ENCODE assay signal across 11 cellular contexts in genomic region chr5:122882836-122883235, GRCh38. TPM values are rescaled to one million over a fixed set of nuclear protein-coding genes. Genes with fewer than 3 reads are reported as not detected.
DNase-seq lines count a peak whose midpoint lies in the region; ATAC-seq and TF ChIP-seq lines count a peak whose summit lies in the region.
"Had no signal": no experiment of that assay in that cellular context is flagged by ENCODE, and none has a peak within 500 bp of the region (broad histone marks: within the 10 kb centered on the region; RNA-seq: fewer than 3 reads in every experiment).

No MANE protein-coding gene starts in this region.

- H3K9me3 ChIP-seq in endodermal cell (ENCODE audit: control insufficient read depth, low read length) (peaks cover 8% of the 10 kb centered on the region), ovary (no peaks in the 10 kb centered on the region)

- peak; percentile 84 for ATAC-seq in activated naive CD8-positive, alpha-beta T cell treated with anti-CD3 and anti-CD28 coated beads, Interleukin-2, amount 50 U/mL, for 24 hours

- H3K4me3 ChIP-seq in endodermal cell (ENCODE audit: low read length) (no peak overlapping the region), ovary (no peak overlapping the region)
- H3K4me3 ChIP-seq: BLaER1 treated with 17β-estradiol and CSF1 and Interleukin-3, amounts not matched to agents 10 nM and 100 nM; coronary artery had no signal

- WGBS in endodermal cell (ENCODE audit: insufficient coverage in 1 of 2, insufficient read length in 1 of 2), 2 experiments, result 86 to 94% methylated on average over 3 of the region's 3 CpGs
- 47 to 72% (median 62%) methylated on average over 3 of the region's 3 CpGs for WGBS in ovary, 3 donors

- H3K4me1 Mint-ChIP-seq in activated naive CD8-positive, alpha-beta T cell treated with anti-CD3 and anti-CD28 coated beads, Interleukin-2, amount 50 U/mL, for 24 hours, result peaks cover 3% of the 10 kb centered on the region
- H3K4me1 Mint-ChIP-seq in activated naive CD8-positive, alpha-beta T cell treated with anti-CD3 and anti-CD28 coated beads for 36 hours, result no peaks in the 10 kb centered on the region
- peaks cover 9% of the 10 kb centered on the region for H3K4me1 Mint-ChIP-seq in endodermal cell

- no peaks in the 10 kb centered on the region for H3K9me3 Mint-ChIP-seq in activated naive CD8-positive, alpha-beta T cell treated with anti-CD3 and anti-CD28 coated beads, Interleukin-2, amount 50 U/mL, for 24 hours
- peaks cover 2% of the 10 kb centered on the region for H3K9me3 Mint-ChIP-seq in activated naive CD8-positive, alpha-beta T cell treated with anti-CD3 and anti-CD28 coated beads for 36 hours
- peaks cover 10% of the 10 kb centered on the region for H3K9me3 Mint-ChIP-seq in endodermal cell

- TF ChIP-seq CTCF in endodermal cell (conservative IDR thresholded peaks at IDR 0.05) (no peak), ovary (IDR thresholded peaks at IDR 0.05) (no peak)

- no peaks in the 10 kb centered on the region for H3K27me3 ChIP-seq in endodermal cell (ENCODE audit: control insufficient read depth, insufficient read depth, low read length, poor library complexity, severe bottlenecking)
- H3K27me3 ChIP-seq in ovary, result no peaks in the 10 kb centered on the region
- H3K27me3 ChIP-seq: BLaER1 treated with 17β-estradiol and CSF1 and Interleukin-3, amounts not matched to agents 10 nM and 100 nM had no signal

- H3K27me3 Mint-ChIP-seq in activated naive CD8-positive, alpha-beta T cell treated with anti-CD3 and anti-CD28 coated beads, Interleukin-2, amount 50 U/mL, for 24 hours, result peaks cover 3% of the 10 kb centered on the region
- no peaks in the 10 kb centered on the region for H3K27me3 Mint-ChIP-seq in activated naive CD8-positive, alpha-beta T cell treated with anti-CD3 and anti-CD28 coated beads for 36 hours
- H3K27me3 Mint-ChIP-seq in endodermal cell (ENCODE audit: insufficient read depth), result no peaks in the 10 kb centered on the region

- intact Hi-C loops in ovary (cut with DNase I), result no loop called here

- no peak overlapping the region for H3K27ac ChIP-seq in endodermal cell (ENCODE audit: low read depth, low read length)
- no peak overlapping the region for H3K27ac ChIP-seq in ovary
- H3K27ac ChIP-seq: BLaER1 treated with 17β-estradiol and CSF1 and Interleukin-3, amounts not matched to agents 10 nM and 100 nM; coronary artery had no signal

- no peak for TF ChIP-seq POLR2A in ovary (IDR thresholded peaks at IDR 0.05)

- H3K4me1 ChIP-seq in endodermal cell (ENCODE audit: control insufficient read depth, insufficient read depth, low read length) (no peaks in the 10 kb centered on the region), ovary (ENCODE audit: insufficient read depth) (peaks cover 1% of the 10 kb centered on the region)

- no peak overlapping the region for H3K27ac Mint-ChIP-seq in activated naive CD8-positive, alpha-beta T cell treated with anti-CD3 and anti-CD28 coated beads, Interleukin-2, amount 50 U/mL, for 24 hours
- H3K27ac Mint-ChIP-seq in activated naive CD8-positive, alpha-beta T cell treated with anti-CD3 and anti-CD28 coated beads for 36 hours, result no peak overlapping the region
- H3K27ac Mint-ChIP-seq in endodermal cell, result peak overlapping the region; percentile 14

- no peak overlapping the region for H3K9ac ChIP-seq in endodermal cell (ENCODE audit: extremely low read depth, low read length, poor library complexity, severe bottlenecking)
- H3K9ac ChIP-seq: BLaER1 treated with 17β-estradiol and CSF1 and Interleukin-3, amounts not matched to agents 10 nM and 100 nM had no signal

- H3K36me3 Mint-ChIP-seq in activated naive CD8-positive, alpha-beta T cell treated with anti-CD3 and anti-CD28 coated beads, Interleukin-2, amount 50 U/mL, for 24 hours (ENCODE audit: low read depth), result no peaks in the 10 kb centered on the region
- no peaks in the 10 kb centered on the region for H3K36me3 Mint-ChIP-seq in activated naive CD8-positive, alpha-beta T cell treated with anti-CD3 and anti-CD28 coated beads for 36 hours
- H3K36me3 Mint-ChIP-seq in endodermal cell (ENCODE audit: low read depth), result peaks cover 9% of the 10 kb centered on the region

- H3K4me3 Mint-ChIP-seq in activated naive CD8-positive, alpha-beta T cell treated with anti-CD3 and anti-CD28 coated beads, Interleukin-2, amount 50 U/mL, for 24 hours, result no peak overlapping the region
- no peak overlapping the region for H3K4me3 Mint-ChIP-seq in activated naive CD8-positive, alpha-beta T cell treated with anti-CD3 and anti-CD28 coated beads for 36 hours
- no peak overlapping the region for H3K4me3 Mint-ChIP-seq in endodermal cell

- DNase-seq in activated naive CD8-positive, alpha-beta T cell treated with anti-CD3 and anti-CD28 coated beads, Interleukin-2, amount 50 U/mL, for 24 hours, result no peak
- DNase-seq in activated naive CD8-positive, alpha-beta T cell treated with anti-CD3 and anti-CD28 coated beads for 36 hours, result no peak
- DNase-seq in LHCN-M2 (ENCODE audit: low read depth) (peak; percentile 27), endodermal cell (no peak), stromal cell of bone marrow (ENCODE audit: low read depth) (peak; percentile 28), GDM1 (lab: John Stamatoyannopoulos, UW) (no peak), GF-D8 (lab: John Stamatoyannopoulos, UW) (no peak), ovary (no peak)
- DNase-seq: H7 had no signal

- no peak for TF ChIP-seq EP300 in ovary (IDR thresholded peaks at IDR 0.05)

- no peaks in the 10 kb centered on the region for H3K36me3 ChIP-seq in endodermal cell (ENCODE audit: control insufficient read depth, insufficient read depth, low read length)
- H3K36me3 ChIP-seq in ovary, result no peaks in the 10 kb centered on the region

RNA-seq across cellular contexts. Expression of gene SNX24, which starts 37.4 kb away (rescaled TPM):
- total RNA-seq in activated naive CD8-positive, alpha-beta T cell treated with anti-CD3 and anti-CD28 coated beads for 36 hours, result 1 to 10 TPM; 1.0 to 1.4 TPM
- total RNA-seq in LHCN-M2 (2014; rRNA removed) (16.9 and 17.4 TPM in 2 replicates), endodermal cell (10 to 100 TPM; 39.4 to 56.2 TPM), ovary (10 to 100 TPM in 3 of 7 donors, 1 to 10 TPM in 4; 6.7 to 19.1 (median 9.0) TPM)
- polyA plus RNA-seq in LHCN-M2 (2012), result 16.6 TPM
- 22.2 TPM for polyA plus RNA-seq in endodermal cell (2013, experiment 1 of 2)
- polyA plus RNA-seq in endodermal cell (2013, experiment 2 of 2), result 25.9 TPM
- 10 to 100 TPM in 1 of 2 donors, 1 to 10 TPM in 1; 4.1 to 13.2 TPM for polyA plus RNA-seq in ovary

Comparison
In these comparisons a context has a peak if more than half of its experiments do, and no peak if none do; other contexts are left out.
1. DNase-seq: peak in LHCN-M2 (single experiment) and stromal cell of bone marrow (single experiment); none in activated naive CD8-positive, alpha-beta T cell treated with anti-CD3 and anti-CD28 coated beads, Interleukin-2, amount 50 U/mL, for 24 hours (single experiment), activated naive CD8-positive, alpha-beta T cell treated with anti-CD3 and anti-CD28 coated beads for 36 hours (single experiment), endodermal cell (single experiment), GDM1 (single experiment), GF-D8 (single experiment) and ovary (0 of 5).